In the genomic region with DNA sequence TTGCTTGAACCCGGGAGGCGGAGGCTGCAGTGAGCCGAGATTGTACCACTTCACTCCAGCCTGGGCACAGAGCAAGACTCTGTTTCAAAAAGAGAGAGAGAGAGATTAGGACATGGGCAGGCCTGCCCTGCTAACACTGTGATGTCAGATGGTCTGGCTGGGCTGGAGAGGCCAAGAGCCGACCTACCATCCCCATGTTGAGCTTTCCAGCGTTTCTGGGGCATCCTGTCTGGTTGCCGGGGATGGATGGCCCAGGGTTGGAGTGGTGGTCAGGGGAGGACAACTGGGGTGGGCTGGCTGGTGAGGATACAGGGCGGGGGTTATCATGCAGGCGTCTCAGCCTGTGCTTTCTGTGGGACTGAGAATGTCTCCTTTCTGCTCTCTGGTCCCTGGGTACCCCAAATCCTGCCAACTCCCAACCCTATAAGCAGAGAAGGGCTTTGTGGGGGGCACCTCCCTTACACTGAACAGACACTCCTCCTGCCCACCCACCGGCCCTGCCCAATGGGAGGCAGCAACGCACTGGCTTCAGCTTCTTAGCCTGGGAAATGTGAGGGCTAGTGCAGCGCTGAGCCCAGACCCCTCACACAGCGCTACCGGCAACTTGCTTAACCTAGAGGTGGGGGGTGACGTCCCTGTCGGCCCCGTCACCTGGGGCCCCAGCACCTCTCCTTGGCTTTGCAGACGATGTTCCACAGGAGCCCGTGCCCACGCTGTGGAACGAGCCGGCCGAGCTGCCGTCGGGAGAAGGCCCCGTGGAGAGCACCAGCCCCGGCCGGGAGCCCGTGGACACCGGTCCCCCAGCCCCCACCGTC, we compare ENCODE assay signal across 1 cellular context.
TF ChIP-seq lines count a peak whose summit lies in the region.

No MANE protein-coding gene starts in this region.

TF ChIP-seq in HepG2, 621 proteins besides CTCF, POLR2A, EP300 and RAD21 (continued from another document and continues in another):
- TF ChIP-seq ZSCAN21 (CRISPR knock-in tag; IDR thresholded peaks at IDR 0.05; ENCODE audit: borderline replicate concordance) (no peak), SP4 (CRISPR knock-in tag; IDR thresholded peaks at IDR 0.05) (no peak), KAT2B (IDR thresholded peaks at IDR 0.05; ENCODE audit: borderline replicate concordance, low read depth, low read length) (no peak), SP140L (CRISPR knock-in tag; IDR thresholded peaks at IDR 0.05; ENCODE audit: borderline replicate concordance) (no peak), ZNF253 (CRISPR knock-in tag; IDR thresholded peaks at IDR 0.05; ENCODE audit: borderline replicate concordance) (no peak), NCOA5 (CRISPR knock-in tag; IDR thresholded peaks at IDR 0.05) (no peak), GATA4 (IDR thresholded peaks at IDR 0.05; ENCODE audit: borderline replicate concordance, low read depth) (no peak), NCOA2 (CRISPR knock-in tag; IDR thresholded peaks at IDR 0.05) (no peak), AGO2 (optimal IDR thresholded peaks at IDR 0.05; ENCODE audit: low read depth, low read length) (peak; percentile 94), HOXA7 (CRISPR knock-in tag; IDR thresholded peaks at IDR 0.05) (no peak), PHF8 (CRISPR knock-in tag; IDR thresholded peaks at IDR 0.05) (peak; percentile 46), HDAC2 (CRISPR knock-in tag; IDR thresholded peaks at IDR 0.05) (peak; percentile 6; the same call in 1 of the 2 replicates), ZNF713 (CRISPR knock-in tag; IDR thresholded peaks at IDR 0.05) (no peak), ZNF382 (CRISPR knock-in tag; IDR thresholded peaks at IDR 0.05; ENCODE audit: borderline replicate concordance) (no peak), AHR (CRISPR knock-in tag; IDR thresholded peaks at IDR 0.05) (0 out of 2 replicates have a peak, but pooled peaks have one; percentile 6), ZNF451 (CRISPR knock-in tag; IDR thresholded peaks at IDR 0.05) (no peak), ARHGAP35 (CRISPR knock-in tag; IDR thresholded peaks at IDR 0.05; ENCODE audit: borderline replicate concordance) (no peak), MATR3 (CRISPR knock-in tag; IDR thresholded peaks at IDR 0.05) (no peak), ZNF605 (CRISPR knock-in tag; IDR thresholded peaks at IDR 0.05) (0 out of 2 replicates have a peak, but pooled peaks have one; percentile 18), ELF3 (CRISPR knock-in tag; IDR thresholded peaks at IDR 0.05) (no peak), HCFC1 (IDR thresholded peaks at IDR 0.05; ENCODE audit: low read depth, low read length) (no peak), NR2F2 (IDR thresholded peaks at IDR 0.05; ENCODE audit: borderline replicate concordance, low read depth) (no peak), HNF4A (CRISPR knock-in tag; IDR thresholded peaks at IDR 0.05) (no peak), SMAD9 (CRISPR knock-in tag; IDR thresholded peaks at IDR 0.05) (no peak), REXO4 (CRISPR knock-in tag; IDR thresholded peaks at IDR 0.05; ENCODE audit: borderline replicate concordance) (no peak), PRPF4 (IDR thresholded peaks at IDR 0.05; ENCODE audit: low read depth, low read length, poor library complexity, severe bottlenecking) (no peak), SNRNP70 (IDR thresholded peaks at IDR 0.05; ENCODE audit: low read depth, low read length) (no peak), ZNF766 (CRISPR knock-in tag; IDR thresholded peaks at IDR 0.05; ENCODE audit: borderline replicate concordance) (no peak), ZNF552 (CRISPR knock-in tag; IDR thresholded peaks at IDR 0.05; ENCODE audit: borderline replicate concordance) (no peak), RNF2 (conservative IDR thresholded peaks at IDR 0.05; ENCODE audit: low read depth) (no peak), FOSL1 (CRISPR knock-in tag; IDR thresholded peaks at IDR 0.05; ENCODE audit: borderline replicate concordance) (no peak)
- TF ChIP-seq, protein P1, sequence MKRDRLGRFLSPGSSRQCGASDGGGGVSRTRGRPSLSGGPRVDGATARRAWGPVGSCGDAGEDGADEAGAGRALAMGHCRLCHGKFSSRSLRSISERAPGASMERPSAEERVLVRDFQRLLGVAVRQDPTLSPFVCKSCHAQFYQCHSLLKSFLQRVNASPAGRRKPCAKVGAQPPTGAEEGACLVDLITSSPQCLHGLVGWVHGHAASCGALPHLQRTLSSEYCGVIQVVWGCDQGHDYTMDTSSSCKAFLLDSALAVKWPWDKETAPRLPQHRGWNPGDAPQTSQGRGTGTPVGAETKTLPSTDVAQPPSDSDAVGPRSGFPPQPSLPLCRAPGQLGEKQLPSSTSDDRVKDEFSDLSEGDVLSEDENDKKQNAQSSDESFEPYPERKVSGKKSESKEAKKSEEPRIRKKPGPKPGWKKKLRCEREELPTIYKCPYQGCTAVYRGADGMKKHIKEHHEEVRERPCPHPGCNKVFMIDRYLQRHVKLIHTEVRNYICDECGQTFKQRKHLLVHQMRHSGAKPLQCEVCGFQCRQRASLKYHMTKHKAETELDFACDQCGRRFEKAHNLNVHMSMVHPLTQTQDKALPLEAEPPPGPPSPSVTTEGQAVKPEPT (CRISPR knock-in tag; IDR thresholded peaks at IDR 0.05; ENCODE audit: low read depth) = no peak
- TF ChIP-seq, protein P2, sequence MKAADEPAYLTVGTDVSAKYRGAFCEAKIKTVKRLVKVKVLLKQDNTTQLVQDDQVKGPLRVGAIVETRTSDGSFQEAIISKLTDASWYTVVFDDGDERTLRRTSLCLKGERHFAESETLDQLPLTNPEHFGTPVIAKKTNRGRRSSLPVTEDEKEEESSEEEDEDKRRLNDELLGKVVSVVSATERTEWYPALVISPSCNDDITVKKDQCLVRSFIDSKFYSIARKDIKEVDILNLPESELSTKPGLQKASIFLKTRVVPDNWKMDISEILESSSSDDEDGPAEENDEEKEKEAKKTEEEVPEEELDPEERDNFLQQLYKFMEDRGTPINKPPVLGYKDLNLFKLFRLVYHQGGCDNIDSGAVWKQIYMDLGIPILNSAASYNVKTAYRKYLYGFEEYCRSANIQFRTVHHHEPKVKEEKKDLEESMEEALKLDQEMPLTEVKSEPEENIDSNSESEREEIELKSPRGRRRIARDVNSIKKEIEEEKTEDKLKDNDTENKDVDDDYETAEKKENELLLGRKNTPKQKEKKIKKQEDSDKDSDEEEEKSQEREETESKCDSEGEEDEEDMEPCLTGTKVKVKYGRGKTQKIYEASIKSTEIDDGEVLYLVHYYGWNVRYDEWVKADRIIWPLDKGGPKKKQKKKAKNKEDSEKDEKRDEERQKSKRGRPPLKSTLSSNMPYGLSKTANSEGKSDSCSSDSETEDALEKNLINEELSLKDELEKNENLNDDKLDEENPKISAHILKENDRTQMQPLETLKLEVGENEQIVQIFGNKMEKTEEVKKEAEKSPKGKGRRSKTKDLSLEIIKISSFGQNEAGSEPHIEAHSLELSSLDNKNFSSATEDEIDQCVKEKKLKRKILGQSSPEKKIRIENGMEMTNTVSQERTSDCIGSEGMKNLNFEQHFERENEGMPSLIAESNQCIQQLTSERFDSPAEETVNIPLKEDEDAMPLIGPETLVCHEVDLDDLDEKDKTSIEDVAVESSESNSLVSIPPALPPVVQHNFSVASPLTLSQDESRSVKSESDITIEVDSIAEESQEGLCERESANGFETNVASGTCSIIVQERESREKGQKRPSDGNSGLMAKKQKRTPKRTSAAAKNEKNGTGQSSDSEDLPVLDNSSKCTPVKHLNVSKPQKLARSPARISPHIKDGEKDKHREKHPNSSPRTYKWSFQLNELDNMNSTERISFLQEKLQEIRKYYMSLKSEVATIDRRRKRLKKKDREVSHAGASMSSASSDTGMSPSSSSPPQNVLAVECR (CRISPR knock-in tag; IDR thresholded peaks at IDR 0.05; ENCODE audit: borderline replicate concordance) = no peak
- TF ChIP-seq, protein P3, sequence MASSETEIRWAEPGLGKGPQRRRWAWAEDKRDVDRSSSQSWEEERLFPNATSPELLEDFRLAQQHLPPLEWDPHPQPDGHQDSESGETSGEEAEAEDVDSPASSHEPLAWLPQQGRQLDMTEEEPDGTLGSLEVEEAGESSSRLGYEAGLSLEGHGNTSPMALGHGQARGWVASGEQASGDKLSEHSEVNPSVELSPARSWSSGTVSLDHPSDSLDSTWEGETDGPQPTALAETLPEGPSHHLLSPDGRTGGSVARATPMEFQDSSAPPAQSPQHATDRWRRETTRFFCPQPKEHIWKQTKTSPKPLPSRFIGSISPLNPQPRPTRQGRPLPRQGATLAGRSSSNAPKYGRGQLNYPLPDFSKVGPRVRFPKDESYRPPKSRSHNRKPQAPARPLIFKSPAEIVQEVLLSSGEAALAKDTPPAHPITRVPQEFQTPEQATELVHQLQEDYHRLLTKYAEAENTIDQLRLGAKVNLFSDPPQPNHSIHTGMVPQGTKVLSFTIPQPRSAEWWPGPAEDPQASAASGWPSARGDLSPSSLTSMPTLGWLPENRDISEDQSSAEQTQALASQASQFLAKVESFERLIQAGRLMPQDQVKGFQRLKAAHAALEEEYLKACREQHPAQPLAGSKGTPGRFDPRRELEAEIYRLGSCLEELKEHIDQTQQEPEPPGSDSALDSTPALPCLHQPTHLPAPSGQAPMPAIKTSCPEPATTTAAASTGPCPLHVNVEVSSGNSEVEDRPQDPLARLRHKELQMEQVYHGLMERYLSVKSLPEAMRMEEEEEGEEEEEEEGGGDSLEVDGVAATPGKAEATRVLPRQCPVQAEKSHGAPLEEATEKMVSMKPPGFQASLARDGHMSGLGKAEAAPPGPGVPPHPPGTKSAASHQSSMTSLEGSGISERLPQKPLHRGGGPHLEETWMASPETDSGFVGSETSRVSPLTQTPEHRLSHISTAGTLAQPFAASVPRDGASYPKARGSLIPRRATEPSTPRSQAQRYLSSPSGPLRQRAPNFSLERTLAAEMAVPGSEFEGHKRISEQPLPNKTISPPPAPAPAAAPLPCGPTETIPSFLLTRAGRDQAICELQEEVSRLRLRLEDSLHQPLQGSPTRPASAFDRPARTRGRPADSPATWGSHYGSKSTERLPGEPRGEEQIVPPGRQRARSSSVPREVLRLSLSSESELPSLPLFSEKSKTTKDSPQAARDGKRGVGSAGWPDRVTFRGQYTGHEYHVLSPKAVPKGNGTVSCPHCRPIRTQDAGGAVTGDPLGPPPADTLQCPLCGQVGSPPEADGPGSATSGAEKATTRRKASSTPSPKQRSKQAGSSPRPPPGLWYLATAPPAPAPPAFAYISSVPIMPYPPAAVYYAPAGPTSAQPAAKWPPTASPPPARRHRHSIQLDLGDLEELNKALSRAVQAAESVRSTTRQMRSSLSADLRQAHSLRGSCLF (CRISPR knock-in tag; IDR thresholded peaks at IDR 0.05; ENCODE audit: borderline replicate concordance) = no peak
- TF ChIP-seq, protein P4, sequence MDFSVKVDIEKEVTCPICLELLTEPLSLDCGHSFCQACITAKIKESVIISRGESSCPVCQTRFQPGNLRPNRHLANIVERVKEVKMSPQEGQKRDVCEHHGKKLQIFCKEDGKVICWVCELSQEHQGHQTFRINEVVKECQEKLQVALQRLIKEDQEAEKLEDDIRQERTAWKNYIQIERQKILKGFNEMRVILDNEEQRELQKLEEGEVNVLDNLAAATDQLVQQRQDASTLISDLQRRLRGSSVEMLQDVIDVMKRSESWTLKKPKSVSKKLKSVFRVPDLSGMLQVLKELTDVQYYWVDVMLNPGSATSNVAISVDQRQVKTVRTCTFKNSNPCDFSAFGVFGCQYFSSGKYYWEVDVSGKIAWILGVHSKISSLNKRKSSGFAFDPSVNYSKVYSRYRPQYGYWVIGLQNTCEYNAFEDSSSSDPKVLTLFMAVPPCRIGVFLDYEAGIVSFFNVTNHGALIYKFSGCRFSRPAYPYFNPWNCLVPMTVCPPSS (IDR thresholded peaks at IDR 0.05) = no peak
- TF ChIP-seq, protein P5, sequence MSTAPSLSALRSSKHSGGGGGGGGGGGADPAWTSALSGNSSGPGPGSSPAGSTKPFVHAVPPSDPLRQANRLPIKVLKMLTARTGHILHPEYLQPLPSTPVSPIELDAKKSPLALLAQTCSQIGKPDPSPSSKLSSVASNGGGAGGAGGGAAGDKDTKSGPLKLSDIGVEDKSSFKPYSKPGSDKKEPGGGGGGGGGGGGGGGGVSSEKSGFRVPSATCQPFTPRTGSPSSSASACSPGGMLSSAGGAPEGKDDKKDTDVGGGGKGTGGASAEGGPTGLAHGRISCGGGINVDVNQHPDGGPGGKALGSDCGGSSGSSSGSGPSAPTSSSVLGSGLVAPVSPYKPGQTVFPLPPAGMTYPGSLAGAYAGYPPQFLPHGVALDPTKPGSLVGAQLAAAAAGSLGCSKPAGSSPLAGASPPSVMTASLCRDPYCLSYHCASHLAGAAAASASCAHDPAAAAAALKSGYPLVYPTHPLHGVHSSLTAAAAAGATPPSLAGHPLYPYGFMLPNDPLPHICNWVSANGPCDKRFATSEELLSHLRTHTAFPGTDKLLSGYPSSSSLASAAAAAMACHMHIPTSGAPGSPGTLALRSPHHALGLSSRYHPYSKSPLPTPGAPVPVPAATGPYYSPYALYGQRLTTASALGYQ (CRISPR knock-in tag; IDR thresholded peaks at IDR 0.05) = no peak
- TF ChIP-seq, protein P6, sequence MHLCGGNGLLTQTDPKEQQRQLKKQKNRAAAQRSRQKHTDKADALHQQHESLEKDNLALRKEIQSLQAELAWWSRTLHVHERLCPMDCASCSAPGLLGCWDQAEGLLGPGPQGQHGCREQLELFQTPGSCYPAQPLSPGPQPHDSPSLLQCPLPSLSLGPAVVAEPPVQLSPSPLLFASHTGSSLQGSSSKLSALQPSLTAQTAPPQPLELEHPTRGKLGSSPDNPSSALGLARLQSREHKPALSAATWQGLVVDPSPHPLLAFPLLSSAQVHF (CRISPR knock-in tag; IDR thresholded peaks at IDR 0.05) = no peak
- TF ChIP-seq, protein P7, sequence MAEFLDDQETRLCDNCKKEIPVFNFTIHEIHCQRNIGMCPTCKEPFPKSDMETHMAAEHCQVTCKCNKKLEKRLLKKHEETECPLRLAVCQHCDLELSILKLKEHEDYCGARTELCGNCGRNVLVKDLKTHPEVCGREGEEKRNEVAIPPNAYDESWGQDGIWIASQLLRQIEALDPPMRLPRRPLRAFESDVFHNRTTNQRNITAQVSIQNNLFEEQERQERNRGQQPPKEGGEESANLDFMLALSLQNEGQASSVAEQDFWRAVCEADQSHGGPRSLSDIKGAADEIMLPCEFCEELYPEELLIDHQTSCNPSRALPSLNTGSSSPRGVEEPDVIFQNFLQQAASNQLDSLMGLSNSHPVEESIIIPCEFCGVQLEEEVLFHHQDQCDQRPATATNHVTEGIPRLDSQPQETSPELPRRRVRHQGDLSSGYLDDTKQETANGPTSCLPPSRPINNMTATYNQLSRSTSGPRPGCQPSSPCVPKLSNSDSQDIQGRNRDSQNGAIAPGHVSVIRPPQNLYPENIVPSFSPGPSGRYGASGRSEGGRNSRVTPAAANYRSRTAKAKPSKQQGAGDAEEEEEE (CRISPR knock-in tag; IDR thresholded peaks at IDR 0.05; ENCODE audit: borderline replicate concordance) = no peak
- TF ChIP-seq, protein P8, sequence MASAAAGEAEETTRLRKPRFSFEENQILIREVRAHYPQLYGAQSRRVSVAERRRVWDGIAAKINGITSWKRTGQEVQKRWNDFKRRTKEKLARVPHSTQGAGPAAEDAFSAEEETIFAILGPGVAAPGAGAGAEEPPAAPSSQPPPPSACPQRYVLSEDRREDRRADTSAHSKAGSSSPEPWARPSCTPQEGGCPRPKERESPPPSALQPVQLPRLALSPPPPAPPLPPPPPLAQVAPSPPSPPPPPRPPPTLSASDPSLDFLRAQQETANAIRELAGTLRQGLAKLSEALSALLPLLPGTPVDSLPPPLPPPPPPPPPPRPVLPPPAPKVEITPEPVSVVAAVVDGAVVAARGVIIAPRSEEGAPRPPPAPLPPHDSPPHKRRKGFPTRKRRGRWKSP (CRISPR knock-in tag; IDR thresholded peaks at IDR 0.05) = 0 out of 2 replicates have a peak, but pooled peaks have one; percentile 32
- TF ChIP-seq, protein P9, sequence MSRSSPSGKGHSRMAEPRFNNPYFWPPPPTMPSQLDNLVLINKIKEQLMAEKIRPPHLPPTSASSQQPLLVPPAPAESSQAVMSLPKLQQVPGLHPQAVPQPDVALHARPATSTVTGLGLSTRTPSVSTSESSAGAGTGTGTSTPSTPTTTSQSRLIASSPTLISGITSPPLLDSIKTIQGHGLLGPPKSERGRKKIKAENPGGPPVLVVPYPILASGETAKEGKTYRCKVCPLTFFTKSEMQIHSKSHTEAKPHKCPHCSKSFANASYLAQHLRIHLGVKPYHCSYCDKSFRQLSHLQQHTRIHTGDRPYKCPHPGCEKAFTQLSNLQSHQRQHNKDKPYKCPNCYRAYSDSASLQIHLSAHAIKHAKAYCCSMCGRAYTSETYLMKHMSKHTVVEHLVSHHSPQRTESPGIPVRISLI (CRISPR knock-in tag; IDR thresholded peaks at IDR 0.05; ENCODE audit: borderline replicate concordance) = no peak
